17 cellular contexts compared by ENCODE assay signal in genomic region chr6:129191275-129191674, GRCh38.
DNase-seq lines count a peak whose midpoint lies in the region; ATAC-seq, FAIRE-seq and TF ChIP-seq lines count a peak whose summit lies in the region.
"Had no signal": no experiment of that assay in that cellular context is flagged by ENCODE, and none has a peak within 500 bp of the region (broad histone marks: within the 10 kb centered on the region; RNA-seq: fewer than 3 reads in every experiment).

No MANE protein-coding gene starts in this region.

- no peak for TF ChIP-seq RAD21 in GM12878 (IDR thresholded peaks at IDR 0.05; ENCODE audit: insufficient read depth, low read depth, low read length)

- no peaks in the 10 kb centered on the region for H3K79me2 ChIP-seq in GM12878 (ENCODE audit: control insufficient read depth, insufficient read depth, low read length)

- CTCF ChIA-PET in GM12878 (lab: Yijun Ruan, JAX) (interaction anchor here (1.1 kb wide), 1 partner anchor 18 kb away, joined by 3 read pairs; no protein-coding TSS in a partner anchor), RWPE1 (lab: Yijun Ruan, JAX) (no interaction called here)

- no TSS peak for BruUV-seq in GM12878 (replicated peaks; lab: Mats Ljungman, UMichigan)

- H3K4me2 ChIP-seq in GM12878 (ENCODE audit: control insufficient read depth, insufficient read depth), result no peak overlapping the region
- H3K4me2 ChIP-seq: KMS-11 had no signal

- H3K36me3 ChIP-seq in left ventricle myocardium inferior (peaks cover 40% of the 10 kb centered on the region), right atrium auricular region (peaks cover 39% of the 10 kb centered on the region), GM12878 (ENCODE audit: control insufficient read depth in 2 of 2, insufficient read depth in 2 of 2, low read length in 1 of 2) (no peaks in the 10 kb centered on the region), Peyer's patch (no peaks in the 10 kb centered on the region)
- H3K36me3 ChIP-seq: SJCRH30 had no signal

- 0% methylated on average over 2 of the region's 2 CpGs for WGBS in GM12878 (ENCODE audit: insufficient coverage, insufficient replicate concordance, low lambda C conversion rate, missing lambda C conversion rate)

- POLR2A ChIA-PET in GM12878 (lab: Charles Lee) (no interaction called here), RWPE1 (lab: Yijun Ruan, JAX; ENCODE audit: low non-redundant PET) (no interaction called here)

- H4K20me1 ChIP-seq in GM12878 (ENCODE audit: control insufficient read depth, insufficient read depth), result no peaks in the 10 kb centered on the region

- no peak for TF ChIP-seq EP300 in GM12878 (IDR thresholded peaks at IDR 0.05; ENCODE audit: borderline replicate concordance in 1 of 2, control insufficient read depth in 1 of 2, low read depth in 2 of 2, low read length in 2 of 2)

- SMC1A ChIA-PET in GM12878 (lab: Charles Lee; ENCODE audit: uncharacterized antibody, unreplicated experiment), result interaction anchor here (0.8 kb wide), 2 partner anchors 12 to 66 kb away, joined by 3 read pairs; no protein-coding TSS in a partner anchor

- H3K9me3 ChIP-seq in left ventricle myocardium inferior (replicated peaks) (no peaks in the 10 kb centered on the region), right atrium auricular region (no peaks in the 10 kb centered on the region), GM12878 (replicated peaks; ENCODE audit: control insufficient read depth, insufficient read depth, low read length) (no peaks in the 10 kb centered on the region), Peyer's patch (no peaks in the 10 kb centered on the region)
- H3K9me3 ChIP-seq: SJCRH30 had no signal

- H3K9ac ChIP-seq in GM12878 (ENCODE audit: control insufficient read depth, insufficient read depth, low read length), result no peak overlapping the region
- H3K9ac ChIP-seq: KMS-11 had no signal

- intact Hi-C loops in left ventricle myocardium inferior (cut with micrococcal nuclease) (no loop called here), GM12878 (cut with micrococcal nuclease; ENCODE audit: unreplicated experiment) (no loop called here)

- H3K4me3 ChIP-seq in left ventricle myocardium inferior (no peak overlapping the region), right atrium auricular region (no peak overlapping the region), NB4 (ENCODE audit: low read depth, low read length) (no peak overlapping the region), GM12878 (no peak overlapping the region), Peyer's patch (no peak overlapping the region)
- H3K4me3 ChIP-seq: SJCRH30 had no signal

- RAD21 ChIA-PET in GM12878 (lab: Charles Lee; ENCODE audit: unreplicated experiment), result no interaction called here

- in situ Hi-C loops in GM12878 (cut with MboI), result no loop called here

- H2AFZ ChIP-seq in GM12878 (ENCODE audit: control insufficient read depth, low read depth, low read length), result no peak overlapping the region

- DNase-seq in left ventricle myocardium inferior, result no peak
- no peak for DNase-seq in right atrium auricular region (ENCODE audit: low spot score)
- DNase-seq in NB4 (ENCODE audit: low read depth), result peak; percentile 14
- DNase-seq in GM12878 (ENCODE audit: low read depth, low spot score), result no peak
- no peak for DNase-seq in RWPE1 (ENCODE audit: low spot score)
- no peak for DNase-seq in Peyer's patch
- DNase-seq in RKO (ENCODE audit: low spot score), result no peak
- DNase-seq: CD4-positive, alpha-beta memory T cell; HFFc6; NCI-H1105 treated with DMSO at 0.1 percent for 48 hours; NCI-H1694; NCI-H2081 treated with DMSO at 0.1 percent for 48 hours; NCI-H446 treated with DMSO at 0.1 percent for 48 hours; PC-3; SJCRH30 had no signal

- H3K27me3 ChIP-seq in left ventricle myocardium inferior (ENCODE audit: low read depth), result no peaks in the 10 kb centered on the region
- H3K27me3 ChIP-seq in right atrium auricular region, result no peaks in the 10 kb centered on the region
- H3K27me3 ChIP-seq in GM12878 (replicated peaks in 1 of 2; ENCODE audit: control insufficient read depth in 2 of 2, insufficient read depth in 2 of 2, low read length in 1 of 2), result no peaks in the 10 kb centered on the region
- H3K27me3 ChIP-seq in Peyer's patch, result no peaks in the 10 kb centered on the region
- H3K27me3 ChIP-seq: SJCRH30 had no signal

- ATAC-seq in GM12878, result peak; percentile 41; the same call in 2 of the 3 replicates
- ATAC-seq: PC-3 had no signal

- H3K4me1 ChIP-seq in left ventricle myocardium inferior (peaks cover 37% of the 10 kb centered on the region), right atrium auricular region (peaks cover 0 to 14% of the 10 kb centered on the region in 2 donors), GM12878 (ENCODE audit: control insufficient read depth, insufficient read depth, low read length) (no peaks in the 10 kb centered on the region), Peyer's patch (no peaks in the 10 kb centered on the region)

- peak overlapping the region; percentile 1 for H3K27ac ChIP-seq in left ventricle myocardium inferior (replicated peaks)
- H3K27ac ChIP-seq in right atrium auricular region, result no peak overlapping the region
- H3K27ac ChIP-seq in GM12878 (ENCODE audit: control insufficient read depth, insufficient read depth), result no peak overlapping the region
- no peak overlapping the region for H3K27ac ChIP-seq in RWPE1
- H3K27ac ChIP-seq in Peyer's patch, result no peak overlapping the region
- H3K27ac ChIP-seq: KMS-11, SJCRH30 had no signal

- TF ChIP-seq CTCF in left ventricle myocardium inferior (IDR thresholded peaks at IDR 0.05; ENCODE audit: borderline replicate concordance) (no peak), right atrium auricular region (IDR thresholded peaks at IDR 0.05) (no peak), NB4 (IDR thresholded peaks at IDR 0.05; ENCODE audit: low read depth, low read length) (no peak), GM12878 (IDR thresholded peaks at IDR 0.05 in 2 of 3, conservative IDR thresholded peaks at IDR 0.05 in 1 of 3; ENCODE audit: control insufficient read depth in 2 of 3, extremely low read depth in 1 of 3, insufficient read depth in 1 of 3, low read depth in 3 of 3, low read length in 3 of 3) (no peak), RWPE1 (conservative IDR thresholded peaks at IDR 0.05; ENCODE audit: low read depth) (no peak), Peyer's patch (IDR thresholded peaks at IDR 0.05) (no peak)

- FAIRE-seq in GM12878 (lab: Jason Lieb, UNC), result no peak
- FAIRE-seq: D721Med had no signal

- TF ChIP-seq POLR2A in NB4 (IDR thresholded peaks at IDR 0.05; ENCODE audit: extremely low read depth, insufficient read length), result no peak
- no peak for TF ChIP-seq POLR2A in GM12878 (IDR thresholded peaks at IDR 0.05; ENCODE audit: low read depth, low read length)
- TF ChIP-seq POLR2A in Peyer's patch (IDR thresholded peaks at IDR 0.05), result no peak

TF ChIP-seq in GM12878, 131 proteins besides CTCF, POLR2A, EP300 and RAD21:
- TF ChIP-seq MYB (IDR thresholded peaks at IDR 0.05; ENCODE audit: borderline replicate concordance, low read depth, low read length), result no peak
- no peak for TF ChIP-seq NRF1 (conservative IDR thresholded peaks at IDR 0.05; ENCODE audit: low read depth, low read length)
- no peak for TF ChIP-seq LARP7 (IDR thresholded peaks at IDR 0.05)
- no peak for TF ChIP-seq STAT3 (IDR thresholded peaks at IDR 0.05; ENCODE audit: low read depth, low read length)
- TF ChIP-seq TCF12 (IDR thresholded peaks at IDR 0.05; ENCODE audit: low read depth, low read length), result no peak
- no peak for TF ChIP-seq RELA (IDR thresholded peaks at IDR 0.05; ENCODE audit: borderline replicate concordance, partially characterized antibody)
- TF ChIP-seq DPF2 (IDR thresholded peaks at IDR 0.05), result no peak
- TF ChIP-seq YBX1 (IDR thresholded peaks at IDR 0.05), result no peak
- no peak for TF ChIP-seq FOXM1 (IDR thresholded peaks at IDR 0.05; ENCODE audit: low read depth, low read length)
